32 cellular contexts compared by ENCODE assay signal in genomic region chr18:27185897-27186296, GRCh38. TPM values are rescaled to one million over a fixed set of nuclear protein-coding genes. Genes with fewer than 3 reads are reported as not detected.
DNase-seq lines count a peak whose midpoint lies in the region; ATAC-seq and TF ChIP-seq lines count a peak whose summit lies in the region.
"Had no signal": no experiment of that assay in that cellular context is flagged by ENCODE, and none has a peak within 500 bp of the region (broad histone marks: within the 10 kb centered on the region; RNA-seq: fewer than 3 reads in every experiment).

No MANE protein-coding gene starts in this region.

- 81 to 88% methylated on average over 4 of the region's 4 CpGs for WGBS in heart right ventricle, 2 donors

- H3K4me3 Mint-ChIP-seq in Calu3 (ENCODE audit: low read depth, unreplicated experiment) (peak overlapping the region; percentile 99), endothelial cell (ENCODE audit: unreplicated experiment) (peak overlapping the region; percentile 95), nephron progenitor cell (peak overlapping the region; percentile 85)
- H3K4me3 Mint-ChIP-seq: CD4-positive, alpha-beta T cell; natural killer cell; stimulated activated naive CD8-positive, alpha-beta T cell treated with anti-CD3 and anti-CD28 coated beads, Interleukin-15, Interleukin-2, amounts not matched to agents 100 ng/mL and 50 ng/mL, for 24 hours had no signal

- TF ChIP-seq CTCF in Calu3 (IDR thresholded peaks at IDR 0.05; ENCODE audit: unreplicated experiment) (no peak), endothelial cell (IDR thresholded peaks at IDR 0.05; ENCODE audit: unreplicated experiment) (no peak), nephron progenitor cell (IDR thresholded peaks at IDR 0.05) (no peak), heart right ventricle (IDR thresholded peaks at IDR 0.05) (no peak)

- no peaks in the 10 kb centered on the region for H3K9me3 Mint-ChIP-seq in Calu3 (ENCODE audit: low read depth, unreplicated experiment)
- H3K9me3 Mint-ChIP-seq in endothelial cell (ENCODE audit: unreplicated experiment): no peaks in the 10 kb centered on the region
- H3K9me3 Mint-ChIP-seq in nephron progenitor cell: no peaks in the 10 kb centered on the region

- H3K27me3 Mint-ChIP-seq in Calu3 (ENCODE audit: unreplicated experiment): no peaks in the 10 kb centered on the region
- peaks cover 5% of the 10 kb centered on the region for H3K27me3 Mint-ChIP-seq in endothelial cell (ENCODE audit: unreplicated experiment)
- H3K27me3 Mint-ChIP-seq in nephron progenitor cell (ENCODE audit: low read depth, poor library complexity): peaks cover 71% of the 10 kb centered on the region

- intact Hi-C loops in Calu3 (cut with micrococcal nuclease; ENCODE audit: unreplicated experiment): loop anchor here (2.0 to 10.0 kb wide), 3 partner anchors 41 to 371 kb away; no protein-coding TSS in a partner anchor
- intact Hi-C loops in Right ventricle myocardium inferior (cut with DNase I): loop anchor here (2.0 kb wide), 1 partner anchor 167 kb away; no protein-coding TSS in a partner anchor
- intact Hi-C loops in heart right ventricle (cut with DNase I): loop anchor here in 1 of 10 donors (10.0 kb wide), 1 partner anchor 161 kb away; no protein-coding TSS in a partner anchor

- H3K4me1 Mint-ChIP-seq in Calu3 (ENCODE audit: low read depth, unreplicated experiment): peaks cover 59% of the 10 kb centered on the region
- H3K4me1 Mint-ChIP-seq in endothelial cell (ENCODE audit: unreplicated experiment): peaks cover 6% of the 10 kb centered on the region
- peaks cover 12% of the 10 kb centered on the region for H3K4me1 Mint-ChIP-seq in nephron progenitor cell
- H3K4me1 Mint-ChIP-seq: natural killer cell had no signal

- no TSS peak for BruUV-seq in Calu3 (replicated peaks; lab: Mats Ljungman, UMichigan)

- no peak for DNase-seq in Calu3
- peak; percentile 68 for DNase-seq in NCI-H69 (lab: John Stamatoyannopoulos, UW)
- no peak for DNase-seq in endothelial cell (ENCODE audit: low spot score)
- DNase-seq in nephron progenitor cell: no peak
- DNase-seq in Right ventricle myocardium inferior (ENCODE audit: missing footprints): no peak
- DNase-seq in heart right ventricle: no peak
- DNase-seq in NCI-H2107 treated with DMSO at 0.1 percent for 48 hours (lab: John Stamatoyannopoulos, UW; ENCODE audit: unreplicated experiment): no peak
- DNase-seq in germinal center (ENCODE audit: low spot score): no peak
- DNase-seq: activated CD4-positive, alpha-beta T cell treated with anti-CD3 and anti-CD28 coated beads, Interleukin-2, amount 50 U/mL, for 48 hours; activated T-cell treated with anti-CD3 and anti-CD28 coated beads, Interleukin-2, amount 50 U/mL, for 48 hours; AML-193; CD4-positive, alpha-beta T cell; effector CD8-positive, alpha-beta T cell; GOT3; mucosa of descending colon; natural killer cell; NCI-H1092; NCI-H187 treated with DMSO at 0.1 percent for 48 hours; NK-92 treated with Interleukin-12 subunit alpha and Interleukin-12 subunit beta, amount 100 ng/mL, for 24 hours; PC-3; stimulated activated CD4-positive, alpha-beta T cell treated with anti-CD3 and anti-CD28 coated beads, Interleukin-1b, Interleukin-23, amount 100 ng/mL, for 48 hours; T-helper 2 cell had no signal

- H3K27ac Mint-ChIP-seq in Calu3 (ENCODE audit: unreplicated experiment) (peak overlapping the region; percentile 92), endothelial cell (ENCODE audit: unreplicated experiment) (no peak overlapping the region), nephron progenitor cell (no peak overlapping the region)
- H3K27ac Mint-ChIP-seq: CD4-positive, alpha-beta T cell; natural killer cell; stimulated activated naive CD8-positive, alpha-beta T cell treated with anti-CD3 and anti-CD28 coated beads, Interleukin-15, Interleukin-2, amounts not matched to agents 100 ng/mL and 50 ng/mL, for 24 hours had no signal

- ATAC-seq in Right ventricle myocardium inferior (no peak), heart right ventricle (no peak)
- ATAC-seq: activated CD4-positive, CD25-positive, alpha-beta regulatory T cell treated with anti-CD3 and anti-CD28 coated beads, Interleukin-2, amount 50 U/mL, for 24 hours; mucosa of descending colon; natural killer cell; PC-3 had no signal

- H3K9me3 ChIP-seq in heart right ventricle: no peaks in the 10 kb centered on the region
- H3K9me3 ChIP-seq: ascending aorta, lower lobe of right lung, mucosa of descending colon, right atrium auricular region, testis had no signal

- H3K27ac ChIP-seq in heart right ventricle: no peak overlapping the region
- H3K27ac ChIP-seq: ascending aorta, coronary artery, lower lobe of right lung, parathyroid adenoma, right atrium auricular region, testis had no signal

- CTCF ChIA-PET in Calu3 (lab: Charles Lee): interaction anchor here (0.6 to 1.5 kb wide), 2 partner anchors 67 to 168 kb away, joined by 3 to 5 read pairs; no protein-coding TSS in a partner anchor

- H3K4me3 ChIP-seq in heart right ventricle: no peak overlapping the region
- H3K4me3 ChIP-seq: lower lobe of right lung, mucosa of descending colon had no signal

- H3K27me3 ChIP-seq in heart right ventricle: peaks cover 0 to 26% (median 16%) of the 10 kb centered on the region in 7 donors
- H3K27me3 ChIP-seq: ascending aorta, right atrium auricular region, testis had no signal

- no peaks in the 10 kb centered on the region for H3K36me3 ChIP-seq in heart right ventricle
- H3K36me3 ChIP-seq: ascending aorta, lower lobe of right lung, right atrium auricular region had no signal

- peaks cover 0 to 6% (median 0%) of the 10 kb centered on the region in 9 donors for H3K4me1 ChIP-seq in heart right ventricle
- H3K4me1 ChIP-seq: ascending aorta, lower lobe of right lung, parathyroid adenoma, testis had no signal

- H3K36me3 Mint-ChIP-seq in Calu3 (ENCODE audit: insufficient read depth, unreplicated experiment) (peaks cover 27% of the 10 kb centered on the region), endothelial cell (ENCODE audit: low read depth, unreplicated experiment) (no peaks in the 10 kb centered on the region), nephron progenitor cell (ENCODE audit: low read depth) (no peaks in the 10 kb centered on the region)

RNA-seq across cellular contexts. Expression of gene CHST9, which starts 0.8 kb away (rescaled TPM):
- total RNA-seq in Calu3 (2022) (50.4 and 56.9 TPM in 2 replicates), endothelial cell (ENCODE audit: unreplicated experiment) (4.7 TPM), Right ventricle myocardium inferior (8.3 TPM), heart right ventricle (10 to 100 TPM in 1 of 10 donors, 1 to 10 TPM in 8, under 1 TPM in 1; 0.30 to 11.8 (median 4.9) TPM)
- 1 to 10 TPM in 1 of 2 donors, under 1 TPM in 1; 0.22 to 2.9 TPM for polyA plus RNA-seq in heart right ventricle
- total RNA-seq: A673; cardiac septum; CD4-positive, alpha-beta T cell; natural killer cell; PC-3 had no signal
